Comparison of ENCODE assay signal across 1 cellular context in the genomic region with DNA sequence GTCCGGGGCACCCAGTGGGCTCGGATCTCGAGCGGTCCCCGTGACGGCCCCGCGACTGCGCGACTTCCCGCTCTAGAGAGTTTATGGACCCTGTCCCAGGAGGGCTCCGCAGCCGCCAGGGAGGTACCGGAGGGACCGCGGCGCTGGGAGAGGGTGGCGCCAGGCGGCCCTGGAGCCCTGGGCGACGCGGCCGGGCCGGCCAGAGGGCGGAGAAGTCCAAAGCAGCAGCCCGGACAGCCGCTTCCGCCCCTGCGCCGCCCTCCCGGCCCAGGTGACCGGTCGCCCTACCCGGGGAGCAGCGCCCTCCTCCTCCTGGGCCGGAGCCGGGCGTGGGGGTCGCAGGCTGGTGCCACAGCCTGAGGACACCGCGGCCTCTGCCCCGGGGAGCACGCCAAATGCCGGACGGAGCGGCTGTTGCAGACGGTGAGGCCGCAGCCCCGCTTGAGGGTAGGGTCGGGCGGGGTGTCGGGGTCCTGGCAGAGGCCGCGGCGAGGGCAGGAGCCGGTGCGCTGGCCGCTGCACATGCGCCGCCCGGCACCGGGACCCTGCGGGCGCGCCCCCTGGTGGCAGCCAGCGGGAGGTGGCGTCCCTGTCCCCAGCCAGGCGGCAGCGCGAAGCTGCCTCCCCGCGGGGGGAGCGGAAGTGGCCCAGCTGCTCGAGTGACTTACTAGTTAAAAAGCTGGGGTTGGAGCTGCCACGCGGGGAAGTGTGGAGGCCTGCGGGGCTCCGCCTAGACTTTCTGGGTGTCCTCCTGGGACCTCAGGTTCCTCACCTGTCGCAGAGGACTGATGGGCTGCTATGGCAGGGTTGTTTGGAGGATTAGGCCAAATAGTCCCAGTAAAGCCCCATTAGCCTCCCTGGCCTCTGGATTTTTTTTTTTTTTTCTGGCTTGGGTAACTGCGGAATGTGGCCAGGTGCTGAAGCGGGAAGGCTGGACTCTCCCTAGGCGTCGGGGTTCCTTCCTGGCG.
TF ChIP-seq lines count a peak whose summit lies in the region.

No MANE protein-coding gene starts in this region.

TF ChIP-seq in GM23338, 12 proteins besides CTCF, POLR2A, EP300 and RAD21 (continued from another document):
- TF ChIP-seq, protein P1, sequence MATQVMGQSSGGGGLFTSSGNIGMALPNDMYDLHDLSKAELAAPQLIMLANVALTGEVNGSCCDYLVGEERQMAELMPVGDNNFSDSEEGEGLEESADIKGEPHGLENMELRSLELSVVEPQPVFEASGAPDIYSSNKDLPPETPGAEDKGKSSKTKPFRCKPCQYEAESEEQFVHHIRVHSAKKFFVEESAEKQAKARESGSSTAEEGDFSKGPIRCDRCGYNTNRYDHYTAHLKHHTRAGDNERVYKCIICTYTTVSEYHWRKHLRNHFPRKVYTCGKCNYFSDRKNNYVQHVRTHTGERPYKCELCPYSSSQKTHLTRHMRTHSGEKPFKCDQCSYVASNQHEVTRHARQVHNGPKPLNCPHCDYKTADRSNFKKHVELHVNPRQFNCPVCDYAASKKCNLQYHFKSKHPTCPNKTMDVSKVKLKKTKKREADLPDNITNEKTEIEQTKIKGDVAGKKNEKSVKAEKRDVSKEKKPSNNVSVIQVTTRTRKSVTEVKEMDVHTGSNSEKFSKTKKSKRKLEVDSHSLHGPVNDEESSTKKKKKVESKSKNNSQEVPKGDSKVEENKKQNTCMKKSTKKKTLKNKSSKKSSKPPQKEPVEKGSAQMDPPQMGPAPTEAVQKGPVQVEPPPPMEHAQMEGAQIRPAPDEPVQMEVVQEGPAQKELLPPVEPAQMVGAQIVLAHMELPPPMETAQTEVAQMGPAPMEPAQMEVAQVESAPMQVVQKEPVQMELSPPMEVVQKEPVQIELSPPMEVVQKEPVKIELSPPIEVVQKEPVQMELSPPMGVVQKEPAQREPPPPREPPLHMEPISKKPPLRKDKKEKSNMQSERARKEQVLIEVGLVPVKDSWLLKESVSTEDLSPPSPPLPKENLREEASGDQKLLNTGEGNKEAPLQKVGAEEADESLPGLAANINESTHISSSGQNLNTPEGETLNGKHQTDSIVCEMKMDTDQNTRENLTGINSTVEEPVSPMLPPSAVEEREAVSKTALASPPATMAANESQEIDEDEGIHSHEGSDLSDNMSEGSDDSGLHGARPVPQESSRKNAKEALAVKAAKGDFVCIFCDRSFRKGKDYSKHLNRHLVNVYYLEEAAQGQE (IDR thresholded peaks at IDR 0.05; ENCODE audit: unreplicated experiment), result no peak
- TF ChIP-seq JUNB (IDR thresholded peaks at IDR 0.05; ENCODE audit: unreplicated experiment) (no peak), POLR2AphosphoS5 (IDR thresholded peaks at IDR 0.05; ENCODE audit: low read depth) (no peak; the same call in 1 of the 2 replicates)
- TF ChIP-seq, protein P2, sequence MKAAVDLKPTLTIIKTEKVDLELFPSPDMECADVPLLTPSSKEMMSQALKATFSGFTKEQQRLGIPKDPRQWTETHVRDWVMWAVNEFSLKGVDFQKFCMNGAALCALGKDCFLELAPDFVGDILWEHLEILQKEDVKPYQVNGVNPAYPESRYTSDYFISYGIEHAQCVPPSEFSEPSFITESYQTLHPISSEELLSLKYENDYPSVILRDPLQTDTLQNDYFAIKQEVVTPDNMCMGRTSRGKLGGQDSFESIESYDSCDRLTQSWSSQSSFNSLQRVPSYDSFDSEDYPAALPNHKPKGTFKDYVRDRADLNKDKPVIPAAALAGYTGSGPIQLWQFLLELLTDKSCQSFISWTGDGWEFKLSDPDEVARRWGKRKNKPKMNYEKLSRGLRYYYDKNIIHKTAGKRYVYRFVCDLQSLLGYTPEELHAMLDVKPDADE (IDR thresholded peaks at IDR 0.05), result no peak
